ENCODE assay signal across 1 cellular context in the genomic region with DNA sequence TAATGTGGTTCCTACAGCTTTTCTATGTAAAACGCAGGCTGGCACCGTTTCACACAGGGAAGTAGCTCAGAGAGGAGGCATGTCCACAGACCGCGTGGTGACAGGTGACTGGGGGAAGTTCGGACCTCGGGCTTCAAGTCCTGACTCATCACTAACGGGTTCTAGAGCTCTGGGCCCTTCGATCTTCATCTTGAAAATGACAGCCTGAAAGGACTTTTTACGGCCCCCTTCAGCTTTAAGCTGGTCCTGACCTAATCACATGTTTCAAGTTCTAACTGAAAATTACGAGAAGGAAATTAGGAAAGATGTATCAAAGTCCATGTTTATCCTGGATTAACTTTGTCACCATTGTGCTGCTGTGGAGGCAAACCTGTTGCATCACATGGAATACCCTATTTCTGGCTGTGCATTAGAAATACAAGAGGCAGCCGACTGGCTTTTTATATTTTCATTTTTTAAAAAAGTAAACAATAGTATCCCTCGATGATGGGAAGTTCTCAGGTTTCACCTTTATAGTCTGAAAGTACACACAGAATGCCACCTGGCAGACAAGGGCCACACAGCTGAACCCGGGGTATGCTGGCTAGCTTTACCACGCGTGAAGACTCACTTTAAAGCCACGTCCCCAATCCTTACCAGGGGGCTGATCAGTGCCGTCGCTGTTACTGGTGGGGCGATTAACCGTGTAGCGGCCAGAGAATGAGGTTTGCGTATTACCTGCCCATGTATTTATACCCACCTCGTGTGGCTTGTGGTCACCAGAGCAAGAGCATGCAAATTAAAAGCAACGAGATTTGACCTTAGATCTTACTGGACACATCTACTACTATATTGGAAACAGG.
TF ChIP-seq lines count a peak whose summit lies in the region.

No MANE protein-coding gene starts in this region.

TF ChIP-seq in HepG2, 621 proteins besides CTCF, POLR2A, EP300 and RAD21 (continued from another document):
- TF ChIP-seq, protein P1, sequence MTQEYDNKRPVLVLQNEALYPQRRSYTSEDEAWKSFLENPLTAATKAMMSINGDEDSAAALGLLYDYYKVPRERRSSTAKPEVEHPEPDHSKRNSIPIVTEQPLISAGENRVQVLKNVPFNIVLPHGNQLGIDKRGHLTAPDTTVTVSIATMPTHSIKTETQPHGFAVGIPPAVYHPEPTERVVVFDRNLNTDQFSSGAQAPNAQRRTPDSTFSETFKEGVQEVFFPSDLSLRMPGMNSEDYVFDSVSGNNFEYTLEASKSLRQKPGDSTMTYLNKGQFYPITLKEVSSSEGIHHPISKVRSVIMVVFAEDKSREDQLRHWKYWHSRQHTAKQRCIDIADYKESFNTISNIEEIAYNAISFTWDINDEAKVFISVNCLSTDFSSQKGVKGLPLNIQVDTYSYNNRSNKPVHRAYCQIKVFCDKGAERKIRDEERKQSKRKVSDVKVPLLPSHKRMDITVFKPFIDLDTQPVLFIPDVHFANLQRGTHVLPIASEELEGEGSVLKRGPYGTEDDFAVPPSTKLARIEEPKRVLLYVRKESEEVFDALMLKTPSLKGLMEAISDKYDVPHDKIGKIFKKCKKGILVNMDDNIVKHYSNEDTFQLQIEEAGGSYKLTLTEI (CRISPR knock-in tag; conservative IDR thresholded peaks at IDR 0.05), result no peak
- TF ChIP-seq, protein P2, sequence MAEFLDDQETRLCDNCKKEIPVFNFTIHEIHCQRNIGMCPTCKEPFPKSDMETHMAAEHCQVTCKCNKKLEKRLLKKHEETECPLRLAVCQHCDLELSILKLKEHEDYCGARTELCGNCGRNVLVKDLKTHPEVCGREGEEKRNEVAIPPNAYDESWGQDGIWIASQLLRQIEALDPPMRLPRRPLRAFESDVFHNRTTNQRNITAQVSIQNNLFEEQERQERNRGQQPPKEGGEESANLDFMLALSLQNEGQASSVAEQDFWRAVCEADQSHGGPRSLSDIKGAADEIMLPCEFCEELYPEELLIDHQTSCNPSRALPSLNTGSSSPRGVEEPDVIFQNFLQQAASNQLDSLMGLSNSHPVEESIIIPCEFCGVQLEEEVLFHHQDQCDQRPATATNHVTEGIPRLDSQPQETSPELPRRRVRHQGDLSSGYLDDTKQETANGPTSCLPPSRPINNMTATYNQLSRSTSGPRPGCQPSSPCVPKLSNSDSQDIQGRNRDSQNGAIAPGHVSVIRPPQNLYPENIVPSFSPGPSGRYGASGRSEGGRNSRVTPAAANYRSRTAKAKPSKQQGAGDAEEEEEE (CRISPR knock-in tag; IDR thresholded peaks at IDR 0.05; ENCODE audit: borderline replicate concordance), result no peak
- TF ChIP-seq TBL1XR1 (IDR thresholded peaks at IDR 0.05; ENCODE audit: borderline replicate concordance, low read length, partially characterized antibody) (peak; percentile 91), RORA (CRISPR knock-in tag; IDR thresholded peaks at IDR 0.05) (peak; percentile 89; the same call in 1 of the 2 replicates), TCF7L2 (IDR thresholded peaks at IDR 0.05; ENCODE audit: low read depth, low read length) (no peak)
- TF ChIP-seq, protein P3, sequence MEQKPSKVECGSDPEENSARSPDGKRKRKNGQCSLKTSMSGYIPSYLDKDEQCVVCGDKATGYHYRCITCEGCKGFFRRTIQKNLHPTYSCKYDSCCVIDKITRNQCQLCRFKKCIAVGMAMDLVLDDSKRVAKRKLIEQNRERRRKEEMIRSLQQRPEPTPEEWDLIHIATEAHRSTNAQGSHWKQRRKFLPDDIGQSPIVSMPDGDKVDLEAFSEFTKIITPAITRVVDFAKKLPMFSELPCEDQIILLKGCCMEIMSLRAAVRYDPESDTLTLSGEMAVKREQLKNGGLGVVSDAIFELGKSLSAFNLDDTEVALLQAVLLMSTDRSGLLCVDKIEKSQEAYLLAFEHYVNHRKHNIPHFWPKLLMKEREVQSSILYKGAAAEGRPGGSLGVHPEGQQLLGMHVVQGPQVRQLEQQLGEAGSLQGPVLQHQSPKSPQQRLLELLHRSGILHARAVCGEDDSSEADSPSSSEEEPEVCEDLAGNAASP (CRISPR knock-in tag; IDR thresholded peaks at IDR 0.05; ENCODE audit: borderline replicate concordance), result peak; percentile 84; the same call in 1 of the 2 replicates
- TF ChIP-seq, protein P4, sequence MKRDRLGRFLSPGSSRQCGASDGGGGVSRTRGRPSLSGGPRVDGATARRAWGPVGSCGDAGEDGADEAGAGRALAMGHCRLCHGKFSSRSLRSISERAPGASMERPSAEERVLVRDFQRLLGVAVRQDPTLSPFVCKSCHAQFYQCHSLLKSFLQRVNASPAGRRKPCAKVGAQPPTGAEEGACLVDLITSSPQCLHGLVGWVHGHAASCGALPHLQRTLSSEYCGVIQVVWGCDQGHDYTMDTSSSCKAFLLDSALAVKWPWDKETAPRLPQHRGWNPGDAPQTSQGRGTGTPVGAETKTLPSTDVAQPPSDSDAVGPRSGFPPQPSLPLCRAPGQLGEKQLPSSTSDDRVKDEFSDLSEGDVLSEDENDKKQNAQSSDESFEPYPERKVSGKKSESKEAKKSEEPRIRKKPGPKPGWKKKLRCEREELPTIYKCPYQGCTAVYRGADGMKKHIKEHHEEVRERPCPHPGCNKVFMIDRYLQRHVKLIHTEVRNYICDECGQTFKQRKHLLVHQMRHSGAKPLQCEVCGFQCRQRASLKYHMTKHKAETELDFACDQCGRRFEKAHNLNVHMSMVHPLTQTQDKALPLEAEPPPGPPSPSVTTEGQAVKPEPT (CRISPR knock-in tag; IDR thresholded peaks at IDR 0.05; ENCODE audit: low read depth), result no peak
